Comparison of ENCODE assay signal across 10 cellular contexts in genomic region chr17:77315551-77316190, GRCh38.
DNase-seq lines count a peak whose midpoint lies in the region; ATAC-seq, FAIRE-seq and TF ChIP-seq lines count a peak whose summit lies in the region.
"Had no signal": no experiment of that assay in that cellular context is flagged by ENCODE, and none has a peak within 500 bp of the region (broad histone marks: within the 10 kb centered on the region; RNA-seq: fewer than 3 reads in every experiment).

No MANE protein-coding gene starts in this region.

- peak overlapping the region; percentile 36 for H3K27ac ChIP-seq in BLaER1
- no peak overlapping the region for H3K27ac ChIP-seq in OCI-LY7 (ENCODE audit: low read depth, low read length, poor library complexity, severe bottlenecking)
- H3K27ac ChIP-seq in esophagus muscularis mucosa (replicated peaks in 1 of 4), result peak overlapping the region; percentile 15 to 64 (median 46)

- H3K4me2 ChIP-seq in BLaER1 (peak overlapping the region; percentile 74), OCI-LY7 (ENCODE audit: low read length) (peak overlapping the region; percentile 33)

- H3K4me3 ChIP-seq in BLaER1, result no peak overlapping the region
- no peak overlapping the region for H3K4me3 ChIP-seq in OCI-LY7 (ENCODE audit: low read depth, low read length, poor library complexity, severe bottlenecking)
- no peak overlapping the region for H3K4me3 ChIP-seq in esophagus muscularis mucosa

- no peaks in the 10 kb centered on the region for H3K9me3 Mint-ChIP-seq in osteocyte (ENCODE audit: unreplicated experiment)
- H3K9me3 Mint-ChIP-seq: CD8-positive, alpha-beta memory T cell had no signal

- H3K79me2 ChIP-seq in OCI-LY7 (ENCODE audit: insufficient read depth, low read depth, low read length), result no peaks in the 10 kb centered on the region

- no peaks in the 10 kb centered on the region for H4K20me1 ChIP-seq in BLaER1
- no peaks in the 10 kb centered on the region for H4K20me1 ChIP-seq in OCI-LY7 (ENCODE audit: insufficient read depth, low read length)

- no peak overlapping the region for H3K4me3 Mint-ChIP-seq in osteocyte (ENCODE audit: unreplicated experiment)
- H3K4me3 Mint-ChIP-seq: CD8-positive, alpha-beta memory T cell had no signal

- no peaks in the 10 kb centered on the region for H3K36me3 Mint-ChIP-seq in osteocyte (ENCODE audit: unreplicated experiment)
- H3K36me3 Mint-ChIP-seq: CD8-positive, alpha-beta memory T cell had no signal

- whole genome bisulfite sequencing in esophagus muscularis mucosa, result 77% methylated on average over 13 of the region's 16 CpGs

- H3K9ac ChIP-seq in BLaER1, result no peak overlapping the region

- intact Hi-C loops in OCI-LY7 (cut with micrococcal nuclease; ENCODE audit: unreplicated experiment), result no loop called here
- intact Hi-C loops in esophagus muscularis mucosa (cut with DNase I), result no loop called here

- FAIRE-seq in H54 (lab: Jason Lieb, UNC), result no peak

- no peak overlapping the region for H2AFZ ChIP-seq in OCI-LY7 (ENCODE audit: low read length)

- ATAC-seq in HG03175 (IDR thresholded peaks at IDR 0.05; ENCODE audit: unreplicated experiment) (no peak), GM21367 (IDR thresholded peaks at IDR 0.05; ENCODE audit: unreplicated experiment) (no peak)

- no peaks in the 10 kb centered on the region for H3K27me3 Mint-ChIP-seq in osteocyte (ENCODE audit: unreplicated experiment)

- peak; percentile 48 for DNase-seq in OCI-LY7 (ENCODE audit: low spot score)
- no peak for DNase-seq in esophagus muscularis mucosa (ENCODE audit: extremely low spot score)
- DNase-seq in osteocyte (ENCODE audit: extremely low spot score, unreplicated experiment), result no peak
- DNase-seq in H54 (ENCODE audit: insufficient read length, low spot score), result no peak
- no peak for DNase-seq in SW480 (ENCODE audit: low spot score)
- DNase-seq: CD8-positive, alpha-beta memory T cell; NCI-H748 treated with DMSO at 0.1 percent for 48 hours had no signal

- H3K9me2 ChIP-seq in OCI-LY7 (ENCODE audit: insufficient read depth, low read length), result no peaks in the 10 kb centered on the region

- TF ChIP-seq POLR2A in esophagus muscularis mucosa (IDR thresholded peaks at IDR 0.05; ENCODE audit: low read depth), result no peak
- no peak for TF ChIP-seq POLR2A in H54 (IDR thresholded peaks at IDR 0.05; ENCODE audit: low read depth, low read length)

- H3K4me1 ChIP-seq in BLaER1 (peaks cover 94% of the 10 kb centered on the region), OCI-LY7 (ENCODE audit: insufficient read depth, low read length, poor library complexity, severe bottlenecking) (peaks cover 56% of the 10 kb centered on the region), esophagus muscularis mucosa (peaks cover 25 to 67% (median 48%) of the 10 kb centered on the region in 4 donors)

- BruUV-seq in OCI-LY7 (replicated peaks; lab: Mats Ljungman, UMichigan), result no TSS peak

- POLR2A ChIA-PET in OCI-LY7 (lab: Charles Lee), result no interaction called here

- peaks cover 75% of the 10 kb centered on the region for H3K4me1 Mint-ChIP-seq in osteocyte (ENCODE audit: unreplicated experiment)

- H3K27me3 ChIP-seq in BLaER1 (no peaks in the 10 kb centered on the region), esophagus muscularis mucosa (no peaks in the 10 kb centered on the region)

- peak overlapping the region; percentile 90 for H3K27ac Mint-ChIP-seq in osteocyte (ENCODE audit: unreplicated experiment)
- H3K27ac Mint-ChIP-seq: CD8-positive, alpha-beta memory T cell had no signal

- CTCF ChIA-PET in OCI-LY7 (lab: Charles Lee; ENCODE audit: unreplicated experiment), result no interaction called here

- H3K36me3 ChIP-seq in BLaER1, result no peaks in the 10 kb centered on the region
- no peaks in the 10 kb centered on the region for H3K36me3 ChIP-seq in OCI-LY7 (ENCODE audit: insufficient read depth, low read length)
- no peaks in the 10 kb centered on the region for H3K36me3 ChIP-seq in esophagus muscularis mucosa

- TF ChIP-seq EP300 in esophagus muscularis mucosa (IDR thresholded peaks at IDR 0.05), result no peak

- H3K9me3 ChIP-seq in BLaER1, result no peaks in the 10 kb centered on the region
- no peaks in the 10 kb centered on the region for H3K9me3 ChIP-seq in OCI-LY7 (ENCODE audit: low read length)
- H3K9me3 ChIP-seq in esophagus muscularis mucosa, result no peaks in the 10 kb centered on the region

- TF ChIP-seq CTCF in OCI-LY7 (conservative IDR thresholded peaks at IDR 0.05; ENCODE audit: low read length) (no peak), esophagus muscularis mucosa (IDR thresholded peaks at IDR 0.05) (no peak), osteocyte (IDR thresholded peaks at IDR 0.05) (no peak)
